13 cellular contexts compared by ENCODE assay signal in genomic region chrX:71107762-71108360, GRCh38. TPM values are rescaled to one million over a fixed set of nuclear protein-coding genes. Genes with fewer than 3 reads are reported as not detected.
DNase-seq lines count a peak whose midpoint lies in the region; ATAC-seq and TF ChIP-seq lines count a peak whose summit lies in the region.
"Had no signal": no experiment of that assay in that cellular context is flagged by ENCODE, and none has a peak within 500 bp of the region (broad histone marks: within the 10 kb centered on the region; RNA-seq: fewer than 3 reads in every experiment).

No MANE protein-coding gene starts in this region.

- no peak overlapping the region for H3K27ac Mint-ChIP-seq in endothelial cell (ENCODE audit: unreplicated experiment)

- H3K27me3 Mint-ChIP-seq in endothelial cell (ENCODE audit: unreplicated experiment), result peaks cover 11% of the 10 kb centered on the region

- TF ChIP-seq CTCF in endothelial cell (IDR thresholded peaks at IDR 0.05; ENCODE audit: unreplicated experiment), result no peak

- H3K4me1 ChIP-seq in effector memory CD4-positive, alpha-beta T cell (ENCODE audit: control insufficient read depth, insufficient read depth, low read length, poor library complexity, severe bottlenecking), result peaks cover 67% of the 10 kb centered on the region
- H3K4me1 ChIP-seq: SJSA1 had no signal

- no peaks in the 10 kb centered on the region for H3K36me3 Mint-ChIP-seq in endothelial cell (ENCODE audit: low read depth, unreplicated experiment)

- H3K36me3 ChIP-seq in effector memory CD4-positive, alpha-beta T cell (ENCODE audit: control insufficient read depth, insufficient read depth, low read length), result peaks cover 13% of the 10 kb centered on the region
- H3K36me3 ChIP-seq: SJSA1 had no signal

- H3K4me1 Mint-ChIP-seq in endothelial cell (ENCODE audit: unreplicated experiment), result peaks cover 14% of the 10 kb centered on the region

- H3K27me3 ChIP-seq in effector memory CD4-positive, alpha-beta T cell (replicated peaks; ENCODE audit: control insufficient read depth, insufficient read depth, low read length, poor library complexity, severe bottlenecking), result no peaks in the 10 kb centered on the region
- H3K27me3 ChIP-seq: SJSA1 had no signal

- no peaks in the 10 kb centered on the region for H3K9me3 Mint-ChIP-seq in endothelial cell (ENCODE audit: unreplicated experiment)

- no peak overlapping the region for H3K4me3 Mint-ChIP-seq in endothelial cell (ENCODE audit: unreplicated experiment)

- peak; percentile 43 for DNase-seq in activated gamma-delta T cell treated with Interleukin-2 at 50 U/mL for 16 hours
- no peak for DNase-seq in activated gamma-delta T cell (lab: John Stamatoyannopoulos, UW)
- DNase-seq in UCSD-AML1 (lab: John Stamatoyannopoulos, UW; ENCODE audit: unreplicated experiment), result peak; percentile 36
- peak in 2 of 3 donors; percentile 18 to 34 for DNase-seq in effector memory CD4-positive, alpha-beta T cell
- DNase-seq in stimulated activated naive CD8-positive, alpha-beta T cell treated with anti-CD3 and anti-CD28 coated beads, Interleukin-15, Interleukin-2, amounts not matched to agents 100 U/mL and 50 U/mL, for 24 hours, result peak; percentile 43
- DNase-seq in NCI-H1417 (lab: John Stamatoyannopoulos, UW), result no peak
- DNase-seq in endothelial cell (ENCODE audit: low spot score), result no peak
- DNase-seq: NCI-H187 treated with DMSO at 0.1 percent for 48 hours had no signal

- no peaks in the 10 kb centered on the region for H3K9me3 ChIP-seq in effector memory CD4-positive, alpha-beta T cell (ENCODE audit: control insufficient read depth, low read length)
- H3K9me3 ChIP-seq: SJSA1 had no signal

- peak overlapping the region; percentile 96 for H3K27ac ChIP-seq in effector memory CD4-positive, alpha-beta T cell (ENCODE audit: insufficient read depth, low read length, poor library complexity, severe bottlenecking)
- H3K27ac ChIP-seq: SJSA1 had no signal

- H3K4me3 ChIP-seq in effector memory CD4-positive, alpha-beta T cell (ENCODE audit: insufficient read depth, low read depth, low read length, poor library complexity, severe bottlenecking), result peak overlapping the region; percentile 61
- H3K4me3 ChIP-seq: SJSA1 had no signal

- ATAC-seq in stimulated activated naive CD8-positive, alpha-beta T cell treated with anti-CD3 and anti-CD28 coated beads, Interleukin-15, Interleukin-2, amounts not matched to agents 100 U/mL and 50 U/mL, for 24 hours, result no peak
- ATAC-seq in GM21367 (IDR thresholded peaks at IDR 0.05; ENCODE audit: unreplicated experiment), result no peak

RNA-seq across cellular contexts. Expression of gene CXorf65, which starts 1.3 kb away (rescaled TPM):
- total RNA-seq in endothelial cell (ENCODE audit: unreplicated experiment), result not detected
- total RNA-seq: endothelial cell of umbilical vein, H1, kidney epithelial cell, SJSA1 had no signal

RNA-seq across cellular contexts. Expression of gene IL2RG, which starts 3.5 kb away (rescaled TPM):
- not detected for total RNA-seq in endothelial cell (ENCODE audit: unreplicated experiment)
- total RNA-seq: endothelial cell of umbilical vein, H1, SJSA1 had no signal

RNA-seq across cellular contexts. Expression of gene MED12, which starts 10.5 kb away (rescaled TPM):
- 128 TPM for total RNA-seq in endothelial cell (ENCODE audit: unreplicated experiment)
- total RNA-seq: SJSA1 had no signal

RNA-seq across cellular contexts. Expression of gene FOXO4, which starts 12.2 kb away (rescaled TPM):
- total RNA-seq in endothelial cell (ENCODE audit: unreplicated experiment), result 16.4 TPM
- total RNA-seq: SJSA1 had no signal

RNA-seq across cellular contexts. Expression of gene NLGN3, which starts 36.8 kb away (rescaled TPM):
- 1.7 TPM for total RNA-seq in endothelial cell (ENCODE audit: unreplicated experiment)
- total RNA-seq: SJSA1 had no signal

Comparison
In these comparisons a context has a peak if more than half of its experiments do, and no peak if none do; other contexts are left out.
1. DNase-seq: peak in activated gamma-delta T cell treated with Interleukin-2 at 50 U/mL for 16 hours (single experiment), UCSD-AML1 (single experiment), effector memory CD4-positive, alpha-beta T cell (2 of 3) and stimulated activated naive CD8-positive, alpha-beta T cell treated with anti-CD3 and anti-CD28 coated beads, Interleukin-15, Interleukin-2, amounts not matched to agents 100 U/mL and 50 U/mL, for 24 hours (single experiment); none in activated gamma-delta T cell (single experiment), NCI-H1417 (0 of 3) and endothelial cell (single experiment).